1 cellular context compared by ENCODE assay signal in the genomic region with DNA sequence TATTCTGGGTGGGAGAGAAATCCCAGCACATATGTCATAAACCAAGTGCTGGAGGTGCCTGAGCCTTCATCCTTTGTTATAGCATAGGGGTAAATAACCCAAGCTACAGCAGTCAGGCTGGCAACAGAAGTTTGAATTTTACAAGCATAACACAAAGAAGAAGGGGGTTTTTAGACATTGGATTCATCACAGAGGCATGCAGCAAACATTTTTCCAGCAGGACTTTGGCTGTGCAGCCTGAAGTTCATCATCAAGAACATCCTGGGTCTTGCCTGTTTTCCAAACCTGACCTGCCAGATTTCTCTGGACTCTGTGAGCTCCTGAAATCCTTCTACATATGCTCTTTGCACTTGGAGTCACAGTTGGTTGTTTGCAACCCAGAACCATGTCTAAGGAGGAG.
TF ChIP-seq lines count a peak whose summit lies in the region.

No MANE protein-coding gene starts in this region.

TF ChIP-seq in IMR-90, 13 proteins besides CTCF, POLR2A, EP300 and RAD21:
- TF ChIP-seq CHD1 (IDR thresholded peaks at IDR 0.05; ENCODE audit: low read depth, low read length), result no peak
- TF ChIP-seq MXI1 (IDR thresholded peaks at IDR 0.05; ENCODE audit: borderline replicate concordance, low read depth, low read length), result no peak
- no peak for TF ChIP-seq SMC3 (IDR thresholded peaks at IDR 0.05; ENCODE audit: low read depth, low read length)
- no peak for TF ChIP-seq RCOR1 (IDR thresholded peaks at IDR 0.05; ENCODE audit: insufficient replicate concordance, low read length)
TF ChIP-seq in IMR-90: peak in this region for 0.
